ENCODE assay signal across 8 cellular contexts in the genomic region with DNA sequence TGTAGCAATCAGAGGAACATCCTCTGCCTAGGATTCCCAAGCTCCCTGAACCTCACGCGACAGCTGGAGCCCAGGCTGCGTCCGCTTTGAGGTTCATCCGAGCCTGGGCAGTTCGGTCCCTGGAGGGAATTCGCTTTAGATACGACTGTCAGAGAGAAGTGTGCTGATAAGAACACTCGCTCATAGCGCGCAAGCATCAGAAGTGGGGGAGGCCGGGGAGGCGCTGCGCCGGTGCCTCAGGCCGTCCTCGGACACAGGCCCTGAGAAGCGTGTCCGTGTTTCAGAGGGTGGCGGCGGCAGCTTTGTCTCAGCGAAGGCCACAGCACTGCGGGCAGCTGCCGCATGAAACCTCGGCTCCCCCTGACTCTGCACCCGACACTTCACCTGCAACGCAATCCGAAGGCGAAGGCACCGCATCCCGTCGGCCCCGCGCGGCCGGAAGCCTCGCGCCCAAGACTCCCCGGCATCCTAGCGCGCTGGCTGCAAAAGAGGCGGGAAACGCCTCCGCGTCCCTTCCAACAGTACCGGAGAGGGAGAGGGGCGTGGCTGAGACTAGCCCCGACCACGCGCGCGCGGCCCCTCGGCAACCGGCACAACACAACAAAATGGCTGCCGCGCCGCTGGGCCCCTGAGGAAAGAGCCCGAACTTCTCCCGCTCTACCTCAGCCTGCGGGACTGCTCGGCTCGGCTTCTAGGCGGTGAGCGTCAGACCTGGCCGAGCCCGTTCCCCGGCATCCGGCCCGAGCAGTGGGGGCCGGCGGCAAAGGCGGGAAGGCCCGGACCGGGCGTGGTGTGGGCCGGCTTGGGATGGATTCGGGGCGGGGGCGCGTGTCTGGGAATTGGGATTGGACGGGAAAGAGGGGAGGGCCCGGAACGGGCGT. TPM values are rescaled to one million over a fixed set of nuclear protein-coding genes. Genes with fewer than 3 reads are reported as not detected.
DNase-seq lines count a peak whose midpoint lies in the region; ATAC-seq lines count a peak whose summit lies in the region.

A gene with protein sequence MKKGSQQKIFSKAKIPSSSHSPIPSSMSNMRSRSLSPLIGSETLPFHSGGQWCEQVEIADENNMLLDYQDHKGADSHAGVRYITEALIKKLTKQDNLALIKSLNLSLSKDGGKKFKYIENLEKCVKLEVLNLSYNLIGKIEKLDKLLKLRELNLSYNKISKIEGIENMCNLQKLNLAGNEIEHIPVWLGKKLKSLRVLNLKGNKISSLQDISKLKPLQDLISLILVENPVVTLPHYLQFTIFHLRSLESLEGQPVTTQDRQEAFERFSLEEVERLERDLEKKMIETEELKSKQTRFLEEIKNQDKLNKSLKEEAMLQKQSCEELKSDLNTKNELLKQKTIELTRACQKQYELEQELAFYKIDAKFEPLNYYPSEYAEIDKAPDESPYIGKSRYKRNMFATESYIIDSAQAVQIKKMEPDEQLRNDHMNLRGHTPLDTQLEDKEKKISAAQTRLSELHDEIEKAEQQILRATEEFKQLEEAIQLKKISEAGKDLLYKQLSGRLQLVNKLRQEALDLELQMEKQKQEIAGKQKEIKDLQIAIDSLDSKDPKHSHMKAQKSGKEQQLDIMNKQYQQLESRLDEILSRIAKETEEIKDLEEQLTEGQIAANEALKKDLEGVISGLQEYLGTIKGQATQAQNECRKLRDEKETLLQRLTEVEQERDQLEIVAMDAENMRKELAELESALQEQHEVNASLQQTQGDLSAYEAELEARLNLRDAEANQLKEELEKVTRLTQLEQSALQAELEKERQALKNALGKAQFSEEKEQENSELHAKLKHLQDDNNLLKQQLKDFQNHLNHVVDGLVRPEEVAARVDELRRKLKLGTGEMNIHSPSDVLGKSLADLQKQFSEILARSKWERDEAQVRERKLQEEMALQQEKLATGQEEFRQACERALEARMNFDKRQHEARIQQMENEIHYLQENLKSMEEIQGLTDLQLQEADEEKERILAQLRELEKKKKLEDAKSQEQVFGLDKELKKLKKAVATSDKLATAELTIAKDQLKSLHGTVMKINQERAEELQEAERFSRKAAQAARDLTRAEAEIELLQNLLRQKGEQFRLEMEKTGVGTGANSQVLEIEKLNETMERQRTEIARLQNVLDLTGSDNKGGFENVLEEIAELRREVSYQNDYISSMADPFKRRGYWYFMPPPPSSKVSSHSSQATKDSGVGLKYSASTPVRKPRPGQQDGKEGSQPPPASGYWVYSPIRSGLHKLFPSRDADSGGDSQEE (N-terminal part only) (plus strand): TSS at position 586 of the 881 bp plus-strand sequence. CDS start 13,372 bp downstream, outside the sequence.

- ATAC-seq in GM18502 (IDR thresholded peaks at IDR 0.05; ENCODE audit: poor library complexity, unreplicated experiment) (peak; percentile 68), HG02970 (IDR thresholded peaks at IDR 0.05; ENCODE audit: low FRiP score, unreplicated experiment) (peak; percentile 59), left ventricle myocardium superior (peak; percentile 94)

- peak within 1 kb of the TSS; percentile 74 for H3K4me3 ChIP-seq in urinary bladder (ENCODE audit: low read depth, low read length)

- DNase-seq in NCI-H1930 (lab: John Stamatoyannopoulos, UW) (peak; percentile 87 to 89), T-helper 2 cell (peak; percentile 76 to 94 (median 84)), amygdala (lab: John Stamatoyannopoulos, UW) (peak in 55 of 56 donors; percentile 28 to 91 (median 81)), left ventricle myocardium superior (peak; percentile 93), pulmonary artery endothelial cell (ENCODE audit: low read depth, low spot score) (peak; percentile 54)

- H3K4me1 ChIP-seq in urinary bladder (ENCODE audit: insufficient read depth) = no peaks in the 10 kb centered on the region

- H3K27ac ChIP-seq in urinary bladder (ENCODE audit: low read depth) = peak within 1 kb of the TSS; percentile 89

- no peaks in the 10 kb centered on the region for H3K36me3 ChIP-seq in urinary bladder (ENCODE audit: insufficient read depth)

- intact Hi-C loops in left ventricle myocardium superior (cut with micrococcal nuclease) = no loop called here

- under 1% methylated on average over 85 of the region's 85 CpGs for WGBS in urinary bladder

RNA-seq across cellular contexts. Expression of the gene that starts here (rescaled TPM):
- total RNA-seq in left ventricle myocardium superior = 4.2 TPM
- total RNA-seq in pulmonary artery endothelial cell = 8.9 and 13.3 TPM in 2 replicates
- total RNA-seq in urinary bladder = 37.8 TPM
- 8.7 TPM for polyA plus RNA-seq in urinary bladder

Comparison
In these comparisons a context has a peak if more than half of its experiments do, and no peak if none do; other contexts are left out.
1. Peak in every context shown above with its lines: DNase-seq, ATAC-seq, H3K4me3 ChIP-seq and H3K27ac ChIP-seq.